12 cellular contexts compared by ENCODE assay signal in the genomic region with DNA sequence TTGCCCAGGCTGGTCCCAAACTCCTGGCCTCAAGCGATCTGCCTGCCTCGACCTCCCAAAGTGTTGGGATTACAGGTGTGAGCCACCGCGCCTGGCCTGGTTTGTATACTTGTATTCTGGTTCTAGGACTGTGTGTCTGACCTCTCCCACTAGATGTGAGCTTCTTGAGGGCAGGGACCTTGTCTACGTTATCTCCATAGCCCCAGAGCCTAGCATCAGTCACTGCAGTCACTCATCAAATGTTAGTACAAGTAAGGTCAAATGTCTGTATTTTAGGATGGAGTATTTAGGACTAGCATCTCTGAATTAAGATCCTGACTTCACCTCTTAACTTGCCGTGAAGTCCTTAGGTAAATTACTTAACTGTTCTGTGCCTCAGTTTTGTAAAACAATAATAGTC. TPM values are rescaled to one million over a fixed set of nuclear protein-coding genes. Genes with fewer than 3 reads are reported as not detected.
DNase-seq lines count a peak whose midpoint lies in the region; ATAC-seq and TF ChIP-seq lines count a peak whose summit lies in the region.
"Had no signal": no experiment of that assay in that cellular context is flagged by ENCODE, and none has a peak within 500 bp of the region (broad histone marks: within the 10 kb centered on the region; RNA-seq: fewer than 3 reads in every experiment).

No MANE protein-coding gene starts in this region.

- intact Hi-C loops in left lung (cut with DNase I): no loop called here
- intact Hi-C loops in thyroid gland (cut with DNase I): loop anchor here (10.0 kb wide), 1 partner anchor 49 kb away; the partner anchor contains the start of gene KMT5A

- POLR2A ChIA-PET in HEK293T (lab: Yijun Ruan, JAX): interaction anchor here (1.5 kb wide), 1 partner anchor 24 kb away, joined by 4 read pairs; the partner anchor contains the start of gene SNRNP35

- H3K27ac ChIP-seq in left lung: peak overlapping the region; percentile 26 to 97
- H3K27ac ChIP-seq in thyroid gland: peak overlapping the region; percentile 71 to 83 (median 76)
- H3K27ac ChIP-seq: SJSA1 had no signal

- peaks cover 26% of the 10 kb centered on the region for H3K36me3 Mint-ChIP-seq in activated naive CD4-positive, alpha-beta T cell treated with anti-CD3 and anti-CD28 coated beads, Interleukin-2, amount 10 ng/mL, durations not matched to agents 7 days and 5 days
- H3K36me3 Mint-ChIP-seq in T-helper 17 cell (ENCODE audit: low read depth) (peaks cover 2% of the 10 kb centered on the region), progenitor cell of endocrine pancreas (ENCODE audit: insufficient read depth) (no peaks in the 10 kb centered on the region)

- no peaks in the 10 kb centered on the region for H3K27me3 Mint-ChIP-seq in activated naive CD4-positive, alpha-beta T cell treated with anti-CD3 and anti-CD28 coated beads, Interleukin-2, amount 10 ng/mL, durations not matched to agents 7 days and 5 days
- H3K27me3 Mint-ChIP-seq in T-helper 17 cell (no peaks in the 10 kb centered on the region), progenitor cell of endocrine pancreas (peaks cover 7% of the 10 kb centered on the region)

- TF ChIP-seq POLR2A in thyroid gland (IDR thresholded peaks at IDR 0.05): no peak

- TF ChIP-seq CTCF in left lung (IDR thresholded peaks at IDR 0.05): no peak
- TF ChIP-seq CTCF in thyroid gland (IDR thresholded peaks at IDR 0.05): no peak
- TF ChIP-seq CTCF in progenitor cell of endocrine pancreas (IDR thresholded peaks at IDR 0.05; ENCODE audit: unreplicated experiment): no peak

- H3K9me3 Mint-ChIP-seq in activated naive CD4-positive, alpha-beta T cell treated with anti-CD3 and anti-CD28 coated beads, Interleukin-2, amount 10 ng/mL, durations not matched to agents 7 days and 5 days: no peaks in the 10 kb centered on the region
- no peaks in the 10 kb centered on the region for H3K9me3 Mint-ChIP-seq in progenitor cell of endocrine pancreas (ENCODE audit: low read depth)

- H3K36me3 ChIP-seq in left lung: peaks cover 0 to 30% of the 10 kb centered on the region in 2 donors
- H3K36me3 ChIP-seq in thyroid gland: peaks cover 14 to 19% of the 10 kb centered on the region in 2 donors

- no peaks in the 10 kb centered on the region for H3K27me3 ChIP-seq in left lung
- H3K27me3 ChIP-seq in thyroid gland: no peaks in the 10 kb centered on the region
- H3K27me3 ChIP-seq: SJSA1 had no signal

- CTCF ChIA-PET in activated naive CD4-positive, alpha-beta T cell treated with anti-CD3 and anti-CD28 coated beads, Interleukin-2, amount 10 ng/mL, durations not matched to agents 7 days and 5 days (lab: Charles Lee): no interaction called here
- CTCF ChIA-PET in HEK293T (lab: Yijun Ruan, JAX): no interaction called here

- peak overlapping the region; percentile 63 for H3K27ac Mint-ChIP-seq in activated naive CD4-positive, alpha-beta T cell treated with anti-CD3 and anti-CD28 coated beads, Interleukin-2, amount 10 ng/mL, durations not matched to agents 7 days and 5 days
- H3K27ac Mint-ChIP-seq in T-helper 17 cell (peak overlapping the region; percentile 96), progenitor cell of endocrine pancreas (no peak overlapping the region)

- 91 to 98% methylated on average over 5 to 6 of the region's 6 CpGs for WGBS in thyroid gland, 2 donors

- ATAC-seq in T-helper 17 cell: no peak
- no peak for ATAC-seq in left lung

- no peak for DNase-seq in activated naive CD4-positive, alpha-beta T cell treated with anti-CD3 and anti-CD28 coated beads, Interleukin-2, amount 10 ng/mL, durations not matched to agents 7 days and 5 days
- no peak for DNase-seq in activated naive CD4-positive, alpha-beta T cell treated with anti-CD3 and anti-CD28 coated beads, Interleukin-2, amount 50 U/mL, for 16 hours
- DNase-seq in T-helper 17 cell (no peak), left lung (peak in 1 of 2 donors; percentile 24), thyroid gland (no peak), progenitor cell of endocrine pancreas (ENCODE audit: low spot score, unreplicated experiment) (no peak), HEK293T (ENCODE audit: extremely low spot score) (no peak)
- no peak for DNase-seq in activated CD4-positive, CD25-positive, alpha-beta regulatory T cell (lab: John Stamatoyannopoulos, UW)
- DNase-seq: glutamatergic neuron, mesenchymal stem cell, NCI-H1105 treated with DMSO at 0.1 percent for 48 hours had no signal

- peaks cover 60% of the 10 kb centered on the region for H3K4me1 Mint-ChIP-seq in activated naive CD4-positive, alpha-beta T cell treated with anti-CD3 and anti-CD28 coated beads, Interleukin-2, amount 10 ng/mL, durations not matched to agents 7 days and 5 days
- H3K4me1 Mint-ChIP-seq in T-helper 17 cell: peaks cover 33% of the 10 kb centered on the region
- peaks cover 3% of the 10 kb centered on the region for H3K4me1 Mint-ChIP-seq in progenitor cell of endocrine pancreas (ENCODE audit: low read depth)

- peak overlapping the region; percentile 49 for H3K4me3 Mint-ChIP-seq in activated naive CD4-positive, alpha-beta T cell treated with anti-CD3 and anti-CD28 coated beads, Interleukin-2, amount 10 ng/mL, durations not matched to agents 7 days and 5 days
- peak overlapping the region; percentile 97 for H3K4me3 Mint-ChIP-seq in T-helper 17 cell
- no peak overlapping the region for H3K4me3 Mint-ChIP-seq in progenitor cell of endocrine pancreas (ENCODE audit: low read depth)

- H3K9me3 ChIP-seq in T-helper 17 cell (ENCODE audit: control insufficient read depth, low read length, poor library complexity, severe bottlenecking) (no peaks in the 10 kb centered on the region), left lung (no peaks in the 10 kb centered on the region), thyroid gland (no peaks in the 10 kb centered on the region)
- H3K9me3 ChIP-seq: SJSA1 had no signal

- peaks cover 19 to 62% of the 10 kb centered on the region in 2 donors for H3K4me1 ChIP-seq in left lung
- H3K4me1 ChIP-seq in thyroid gland: peaks cover 35 to 45% of the 10 kb centered on the region in 2 donors

- peak overlapping the region; percentile 3 to 94 for H3K4me3 ChIP-seq in left lung
- H3K4me3 ChIP-seq in thyroid gland (replicated peaks in 1 of 3): no peak overlapping the region
- H3K4me3 ChIP-seq: SJSA1 had no signal

TF ChIP-seq in HEK293T, 16 proteins besides CTCF, POLR2A, EP300 and RAD21:
- TF ChIP-seq ELF4 (IDR thresholded peaks at IDR 0.05) (no peak), FOXM1 (IDR thresholded peaks at IDR 0.05; ENCODE audit: borderline replicate concordance) (no peak), ZNF384 (IDR thresholded peaks at IDR 0.05) (no peak), CTBP1 (IDR thresholded peaks at IDR 0.05; ENCODE audit: borderline replicate concordance) (no peak), ARNT (IDR thresholded peaks at IDR 0.05) (no peak), HDGF (IDR thresholded peaks at IDR 0.05; ENCODE audit: borderline replicate concordance) (no peak), L3MBTL2 (conservative IDR thresholded peaks at IDR 0.05) (no peak), NFRKB (IDR thresholded peaks at IDR 0.05) (no peak), BHLHE40 (IDR thresholded peaks at IDR 0.05; ENCODE audit: borderline replicate concordance) (no peak)

RNA-seq across cellular contexts. Expression of gene RILPL2, which starts 2.9 kb away (rescaled TPM):
- total RNA-seq in T-helper 17 cell (10 to 100 TPM in 1 of 2 donors, 1 to 10 TPM in 1; 9.6 to 11.8 TPM), left lung (10 to 100 TPM in 1 of 2 donors, 1 to 10 TPM in 1; 8.9 to 14.0 TPM), thyroid gland (10 to 100 TPM; 10.7 to 15.2 (median 12.7) TPM), progenitor cell of endocrine pancreas (2.8 TPM in 2 replicates)

RNA-seq across cellular contexts. Expression of gene SNRNP35, which starts 24.3 kb away (rescaled TPM):
- total RNA-seq in T-helper 17 cell (10 to 100 TPM; 31.3 to 36.5 TPM), left lung (10 to 100 TPM; 22.6 to 24.5 TPM), thyroid gland (10 to 100 TPM; 19.1 to 36.3 (median 21.4) TPM), progenitor cell of endocrine pancreas (29.2 and 29.8 TPM in 2 replicates)

RNA-seq across cellular contexts. Expression of gene KMT5A, which starts 49.7 kb away (rescaled TPM):
- total RNA-seq in T-helper 17 cell (10 to 100 TPM; 32.3 to 34.9 TPM), left lung (10 to 100 TPM; 39.7 to 42.4 TPM), thyroid gland (10 to 100 TPM; 51.3 to 83.0 (median 67.2) TPM), progenitor cell of endocrine pancreas (42.4 and 48.9 TPM in 2 replicates)

Comparison
In these comparisons a context has a peak if more than half of its experiments do, and no peak if none do; other contexts are left out.
1. H3K4me3 ChIP-seq: peak in left lung (2 of 2); none in thyroid gland (0 of 3).